Comparison of ENCODE assay signal across 1 cellular context in genomic region chr1:180507826-180508724, GRCh38.
TF ChIP-seq lines count a peak whose summit lies in the region.

No MANE protein-coding gene starts in this region.

TF ChIP-seq in K562, 482 proteins besides CTCF, POLR2A, EP300 and RAD21 (continued from another document and continues in another):
- peak; percentile 70 for TF ChIP-seq JUND (IDR thresholded peaks at IDR 0.05; ENCODE audit: borderline replicate concordance, low read depth, low read length)
- peak; percentile 67; the same call in 2 of the 3 replicates for TF ChIP-seq JUND (tag; IDR thresholded peaks at IDR 0.05; ENCODE audit: borderline replicate concordance, low read depth, low read length)
- peak; percentile 43; the same call in 1 of the 2 replicates for TF ChIP-seq GATA2 (CRISPR knock-in tag; IDR thresholded peaks at IDR 0.05)
- TF ChIP-seq KDM5B (IDR thresholded peaks at IDR 0.05; ENCODE audit: insufficient replicate concordance, low read depth, low read length): no peak
- TF ChIP-seq SMARCE1 (IDR thresholded peaks at IDR 0.05): no peak
- no peak for TF ChIP-seq SMAD1 (IDR thresholded peaks at IDR 0.05; ENCODE audit: low read depth, low read length, partially characterized antibody)
- no peak for TF ChIP-seq ZNF778 (CRISPR knock-in tag; IDR thresholded peaks at IDR 0.05)
- TF ChIP-seq SMARCA4 (IDR thresholded peaks at IDR 0.05): peak; percentile 39; the same call in 1 of the 2 replicates
- TF ChIP-seq CEBPZ (IDR thresholded peaks at IDR 0.05; ENCODE audit: borderline replicate concordance, low read depth, low read length): no peak
- TF ChIP-seq KLF16 (IDR thresholded peaks at IDR 0.05): no peak
- no peak for TF ChIP-seq EZH2 (IDR thresholded peaks at IDR 0.05; ENCODE audit: borderline replicate concordance, low read depth, low read length)
- TF ChIP-seq ZBTB26 (CRISPR knock-in tag; IDR thresholded peaks at IDR 0.05): no peak
- TF ChIP-seq NFXL1 (CRISPR knock-in tag; IDR thresholded peaks at IDR 0.05): no peak
- no peak for TF ChIP-seq CHD2 (IDR thresholded peaks at IDR 0.05; ENCODE audit: low read depth, low read length)
- no peak for TF ChIP-seq NR2F6 (CRISPR knock-in tag; IDR thresholded peaks at IDR 0.05)
- TF ChIP-seq ZNF384 (IDR thresholded peaks at IDR 0.05; ENCODE audit: low read depth, low read length): no peak
- TF ChIP-seq ZNF644 (tag; IDR thresholded peaks at IDR 0.05; ENCODE audit: low read depth): no peak
- TF ChIP-seq KLF1 (tag; IDR thresholded peaks at IDR 0.05): no peak
- no peak for TF ChIP-seq POLR3G (IDR thresholded peaks at IDR 0.05; ENCODE audit: extremely low read depth, insufficient read length, insufficient replicate concordance)
- TF ChIP-seq FOSL1 (tag; conservative IDR thresholded peaks at IDR 0.05): peak; percentile 81
- TF ChIP-seq TCF7L2 (IDR thresholded peaks at IDR 0.05; ENCODE audit: low read depth, low read length): no peak
- TF ChIP-seq MAFK (IDR thresholded peaks at IDR 0.05; ENCODE audit: low read length): no peak
- no peak for TF ChIP-seq SAP30 (IDR thresholded peaks at IDR 0.05; ENCODE audit: borderline replicate concordance, insufficient read depth, low read depth, low read length, poor library complexity, severe bottlenecking)
- TF ChIP-seq TEAD4 (IDR thresholded peaks at IDR 0.05; ENCODE audit: low read length): no peak
- TF ChIP-seq TEAD4 (CRISPR knock-in tag; IDR thresholded peaks at IDR 0.05; ENCODE audit: borderline replicate concordance): no peak
- no peak for TF ChIP-seq HMGXB4 (CRISPR knock-in tag; IDR thresholded peaks at IDR 0.05)
- TF ChIP-seq HDAC2 (IDR thresholded peaks at IDR 0.05): no peak
- no peak for TF ChIP-seq SREBF2 (CRISPR knock-in tag; IDR thresholded peaks at IDR 0.05)
- TF ChIP-seq SMAD3 (CRISPR knock-in tag; conservative IDR thresholded peaks at IDR 0.05): no peak
- TF ChIP-seq ZNF445 (CRISPR knock-in tag; IDR thresholded peaks at IDR 0.05; ENCODE audit: low read depth): no peak
- no peak for TF ChIP-seq ZNF707 (CRISPR knock-in tag; conservative IDR thresholded peaks at IDR 0.05)
- TF ChIP-seq JUNB (CRISPR knock-in tag; conservative IDR thresholded peaks at IDR 0.05): peak; percentile 83; the same call in 1 of the 2 replicates
- TF ChIP-seq RB1 (IDR thresholded peaks at IDR 0.05; ENCODE audit: low read depth): no peak
- TF ChIP-seq SPI1 (IDR thresholded peaks at IDR 0.05; ENCODE audit: borderline replicate concordance, low read depth, low read length): no peak
- no peak for TF ChIP-seq TCFL5 (CRISPR knock-in tag; conservative IDR thresholded peaks at IDR 0.05)
- TF ChIP-seq MXI1 (IDR thresholded peaks at IDR 0.05; ENCODE audit: low read depth, low read length): no peak
- TF ChIP-seq MIER1 (IDR thresholded peaks at IDR 0.05; ENCODE audit: low read depth): no peak
- TF ChIP-seq TAF1 (IDR thresholded peaks at IDR 0.05; ENCODE audit: control insufficient read depth, extremely low read depth, insufficient read depth, low read length, severe bottlenecking): no peak
- no peak for TF ChIP-seq MAX (CRISPR knock-in tag; IDR thresholded peaks at IDR 0.05)
- no peak for TF ChIP-seq GATAD2B (IDR thresholded peaks at IDR 0.05; ENCODE audit: borderline replicate concordance)
- no peak for TF ChIP-seq STAT6 (CRISPR knock-in tag; IDR thresholded peaks at IDR 0.05)
- no peak for TF ChIP-seq POLR2H (tag; IDR thresholded peaks at IDR 0.05; ENCODE audit: low read depth)
- no peak for TF ChIP-seq CEBPG (CRISPR knock-in tag; IDR thresholded peaks at IDR 0.05)
- TF ChIP-seq CEBPG (tag; conservative IDR thresholded peaks at IDR 0.05 in 1 of 2, IDR thresholded peaks at IDR 0.05 in 1 of 2): 0 out of 4 replicates have a peak, but pooled peaks of 1 of the 2 experiments have one; percentile 13
- peak; percentile 82; the same call in 1 of the 2 replicates for TF ChIP-seq EHMT2 (IDR thresholded peaks at IDR 0.05)
- TF ChIP-seq ZNF311 (CRISPR knock-in tag; IDR thresholded peaks at IDR 0.05): no peak
- no peak for TF ChIP-seq BRD4 (IDR thresholded peaks at IDR 0.05)
- TF ChIP-seq SMC3 (conservative IDR thresholded peaks at IDR 0.05; ENCODE audit: insufficient read depth, low read depth, low read length): no peak
- peak; percentile 93 for TF ChIP-seq ZBTB33 (CRISPR knock-in tag; IDR thresholded peaks at IDR 0.05)
- TF ChIP-seq RHOXF2B (CRISPR knock-in tag; conservative IDR thresholded peaks at IDR 0.05): no peak
- TF ChIP-seq HMG20A (CRISPR knock-in tag; conservative IDR thresholded peaks at IDR 0.05): no peak
- no peak for TF ChIP-seq MYNN (IDR thresholded peaks at IDR 0.05)
- no peak for TF ChIP-seq MYNN (CRISPR knock-in tag; IDR thresholded peaks at IDR 0.05)
- no peak for TF ChIP-seq PREB (CRISPR knock-in tag; IDR thresholded peaks at IDR 0.05)
- TF ChIP-seq RBBP5 (IDR thresholded peaks at IDR 0.05; ENCODE audit: borderline replicate concordance, insufficient read depth, low read length, poor library complexity, severe bottlenecking): no peak
- TF ChIP-seq FUS (optimal IDR thresholded peaks at IDR 0.05; ENCODE audit: low read depth, low read length): no peak
- TF ChIP-seq HDAC3 (IDR thresholded peaks at IDR 0.05; ENCODE audit: borderline replicate concordance, partially characterized antibody): no peak
- 0 out of 2 replicates have a peak, but pooled peaks have one; percentile 18 for TF ChIP-seq ARID1B (IDR thresholded peaks at IDR 0.05)
- TF ChIP-seq ZC3H8 (IDR thresholded peaks at IDR 0.05): no peak
- TF ChIP-seq ZNF589 (CRISPR knock-in tag; IDR thresholded peaks at IDR 0.05; ENCODE audit: low read depth): no peak
- no peak for TF ChIP-seq SUPT5H (IDR thresholded peaks at IDR 0.05)
- no peak for TF ChIP-seq SRSF7 (optimal IDR thresholded peaks at IDR 0.05; ENCODE audit: low read depth, low read length)
- TF ChIP-seq REST (CRISPR knock-in tag; IDR thresholded peaks at IDR 0.05; ENCODE audit: low read depth): no peak
